Comparison of ENCODE assay signal across 8 cellular contexts in genomic region chr13:41960700-41961697, GRCh38. TPM values are rescaled to one million over a fixed set of nuclear protein-coding genes. Genes with fewer than 3 reads are reported as not detected.
DNase-seq lines count a peak whose midpoint lies in the region; ATAC-seq and TF ChIP-seq lines count a peak whose summit lies in the region.

TSS of gene VWA8 (minus strand) at chr13:41961109. CDS start at chr13:41961015, 94 bp downstream.

- TF ChIP-seq CTCF in fibroblast of pulmonary artery (IDR thresholded peaks at IDR 0.05; ENCODE audit: low read length, missing control alignments) (no peak), natural killer cell (IDR thresholded peaks at IDR 0.05) (no peak)

- peak within 1 kb of the TSS; percentile 90 for H3K4me3 Mint-ChIP-seq in activated T-helper 17 cell treated with anti-CD3 and anti-CD28 coated beads, Interleukin-2, amount 50 U/mL, for 72 hours
- H3K4me3 Mint-ChIP-seq in natural killer cell, result peak within 1 kb of the TSS; percentile 87

- ATAC-seq in GM21447 (IDR thresholded peaks at IDR 0.05; ENCODE audit: unreplicated experiment), result peak; percentile 83
- peak; percentile 85 for ATAC-seq in activated T-helper 17 cell treated with anti-CD3 and anti-CD28 coated beads, Interleukin-2, amount 50 U/mL, for 72 hours (replicated peaks)
- ATAC-seq in natural killer cell, result peak; percentile 95 to 97 (median 97)

- no peaks in the 10 kb centered on the region for H3K36me3 Mint-ChIP-seq in activated T-helper 17 cell treated with anti-CD3 and anti-CD28 coated beads, Interleukin-2, amount 50 U/mL, for 72 hours (ENCODE audit: low read depth)
- no peaks in the 10 kb centered on the region for H3K36me3 Mint-ChIP-seq in natural killer cell

- DNase-seq in DMS114 treated with DMSO at 0.1 percent for 48 hours (lab: John Stamatoyannopoulos, UW; ENCODE audit: unreplicated experiment), result peak; percentile 18
- DNase-seq in HuH-7.5 (ENCODE audit: low spot score), result peak; percentile 47
- DNase-seq in RPMI8226, result peak; percentile 81
- DNase-seq in fibroblast of pulmonary artery (ENCODE audit: low read depth), result peak; percentile 82
- DNase-seq in natural killer cell, result peak; percentile 76
- DNase-seq in stimulated activated naive CD4-positive, alpha-beta T cell treated with Interleukin-2 at 50 U/mL for 16 hours (lab: John Stamatoyannopoulos, UW), result peak; percentile 76

- peaks cover 3% of the 10 kb centered on the region for H3K27me3 Mint-ChIP-seq in activated T-helper 17 cell treated with anti-CD3 and anti-CD28 coated beads, Interleukin-2, amount 50 U/mL, for 72 hours
- H3K27me3 Mint-ChIP-seq in natural killer cell (ENCODE audit: low read depth in 2 of 2), result peaks cover 13 to 16% of the 10 kb centered on the region in 2 donors

- peak within 1 kb of the TSS; percentile 75 for H3K4me3 ChIP-seq in fibroblast of pulmonary artery (replicated peaks; ENCODE audit: low read depth, low read length)

- peaks cover 23% of the 10 kb centered on the region for H3K4me1 Mint-ChIP-seq in activated T-helper 17 cell treated with anti-CD3 and anti-CD28 coated beads, Interleukin-2, amount 50 U/mL, for 72 hours
- peaks cover 23 to 27% of the 10 kb centered on the region in 2 donors for H3K4me1 Mint-ChIP-seq in natural killer cell

- peak within 1 kb of the TSS; percentile 90 for H3K27ac Mint-ChIP-seq in activated T-helper 17 cell treated with anti-CD3 and anti-CD28 coated beads, Interleukin-2, amount 50 U/mL, for 72 hours
- H3K27ac Mint-ChIP-seq in natural killer cell, result peak within 1 kb of the TSS; percentile 75 to 82

- intact Hi-C loops in natural killer cell (cut with micrococcal nuclease), result no loop called here

- H3K9me3 Mint-ChIP-seq in activated T-helper 17 cell treated with anti-CD3 and anti-CD28 coated beads, Interleukin-2, amount 50 U/mL, for 72 hours, result no peaks in the 10 kb centered on the region
- H3K9me3 Mint-ChIP-seq in natural killer cell, result no peaks in the 10 kb centered on the region

RNA-seq across cellular contexts. Expression of gene VWA8, which starts in this region (rescaled TPM):
- 10 to 100 TPM in 1 of 2 donors, 1 to 10 TPM in 1; 7.4 to 11.2 TPM for total RNA-seq in activated T-helper 17 cell treated with anti-CD3 and anti-CD28 coated beads, Interleukin-2, amount 50 U/mL, for 72 hours
- total RNA-seq in natural killer cell, result 10 to 100 TPM; 21.9 to 27.5 (median 22.6) TPM

Comparison
In these comparisons a context has a peak if more than half of its experiments do, and no peak if none do; other contexts are left out.
1. Peak in every context shown above with its lines: DNase-seq, ATAC-seq and H3K4me3 ChIP-seq.
2. DNase-seq: peak in every context shown above with its lines; median percentile 82 in fibroblast of pulmonary artery; 81 in RPMI8226; 76 in natural killer cell; 76 in stimulated activated naive CD4-positive, alpha-beta T cell treated with Interleukin-2 at 50 U/mL for 16 hours; 47 in HuH-7.5; 18 in DMS114 treated with DMSO at 0.1 percent for 48 hours.